In the genomic region with DNA sequence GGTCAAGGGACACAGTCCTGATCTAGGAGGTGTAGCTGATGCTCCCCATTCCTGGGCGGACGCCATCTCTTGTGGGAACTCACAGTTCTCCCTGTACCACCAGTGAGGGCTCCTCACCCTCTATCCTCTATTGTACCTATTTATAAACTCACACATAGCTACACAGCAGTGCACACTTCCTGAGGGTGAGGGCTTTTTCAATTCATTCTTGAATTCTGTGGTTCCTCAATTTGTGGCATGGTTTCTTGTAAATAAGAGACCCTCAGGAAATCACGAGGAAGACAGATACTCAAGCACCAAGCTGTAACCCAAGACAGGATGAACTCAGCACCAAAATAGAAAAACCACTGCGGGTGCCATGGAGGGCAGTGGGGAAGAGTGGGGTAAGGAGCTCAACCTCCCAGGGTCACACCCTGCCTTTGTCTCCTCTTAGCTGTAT, we compare ENCODE assay signal across 18 cellular contexts.
DNase-seq lines count a peak whose midpoint lies in the region; ATAC-seq and TF ChIP-seq lines count a peak whose summit lies in the region.
"Had no signal": no experiment of that assay in that cellular context is flagged by ENCODE, and none has a peak within 500 bp of the region (broad histone marks: within the 10 kb centered on the region; RNA-seq: fewer than 3 reads in every experiment).

No MANE protein-coding gene starts in this region.

- H3K9me3 ChIP-seq in tibial nerve (no peaks in the 10 kb centered on the region), Peyer's patch (peaks cover 0 to 6% (median 0%) of the 10 kb centered on the region in 4 donors)
- H3K9me3 ChIP-seq: left lung, SJSA1, thoracic aorta had no signal

- no peaks in the 10 kb centered on the region for H3K27me3 ChIP-seq in layer of hippocampus (ENCODE audit: control insufficient read depth, insufficient read depth, low read length)
- no peaks in the 10 kb centered on the region for H3K27me3 ChIP-seq in tibial nerve
- H3K27me3 ChIP-seq in Peyer's patch, result no peaks in the 10 kb centered on the region
- H3K27me3 ChIP-seq: SJSA1 had no signal

- H3K4me3 Mint-ChIP-seq in stimulated activated naive CD8-positive, alpha-beta T cell treated with anti-CD3 and anti-CD28 coated beads, Interleukin-15, amount 100 ng/mL, for 72 hours, result no peak overlapping the region
- H3K4me3 Mint-ChIP-seq: activated T-cell treated with anti-CD3 and anti-CD28 coated beads, Interleukin-2, amount 50 U/mL, for 24 hours; CD4-positive, alpha-beta memory T cell; T-helper 17 cell had no signal

- no peak for TF ChIP-seq CTCF in tibial nerve (IDR thresholded peaks at IDR 0.05)
- TF ChIP-seq CTCF in Peyer's patch (IDR thresholded peaks at IDR 0.05), result no peak

- H3K4me1 Mint-ChIP-seq in stimulated activated naive CD8-positive, alpha-beta T cell treated with anti-CD3 and anti-CD28 coated beads, Interleukin-15, amount 100 ng/mL, for 72 hours, result peaks cover 28% of the 10 kb centered on the region
- H3K4me1 Mint-ChIP-seq: T-helper 17 cell had no signal

- ATAC-seq in stimulated activated naive CD8-positive, alpha-beta T cell treated with anti-CD3 and anti-CD28 coated beads, Interleukin-15, amount 100 ng/mL, for 72 hours, result peak; percentile 68
- ATAC-seq in stimulated activated naive CD8-positive, alpha-beta T cell treated with anti-CD3 and anti-CD28 coated beads, Interleukin-15, Interleukin-2, amounts not matched to agents 100 U/mL and 50 U/mL, for 24 hours, result no peak
- ATAC-seq in HG03196 (IDR thresholded peaks at IDR 0.05; ENCODE audit: unreplicated experiment) (no peak), HG02938 (IDR thresholded peaks at IDR 0.05; ENCODE audit: unreplicated experiment) (no peak)
- ATAC-seq: T-helper 17 cell had no signal

- H3K4me1 ChIP-seq in tibial nerve (no peaks in the 10 kb centered on the region), Peyer's patch (no peaks in the 10 kb centered on the region)
- H3K4me1 ChIP-seq: left lung had no signal

- H3K27ac ChIP-seq in cingulate gyrus (ENCODE audit: low read depth, low read length), result peak overlapping the region; percentile 67
- peak overlapping the region; percentile 81 for H3K27ac ChIP-seq in layer of hippocampus (ENCODE audit: low read depth, low read length)
- no peak overlapping the region for H3K27ac ChIP-seq in tibial nerve
- no peak overlapping the region for H3K27ac ChIP-seq in Peyer's patch
- H3K27ac ChIP-seq: KMS-11, left lung, SJSA1, thoracic aorta had no signal

- no peak for DNase-seq in stimulated activated naive CD8-positive, alpha-beta T cell treated with anti-CD3 and anti-CD28 coated beads, Interleukin-15, amount 100 ng/mL, for 72 hours
- no peak for DNase-seq in stimulated activated naive CD8-positive, alpha-beta T cell treated with anti-CD3 and anti-CD28 coated beads, Interleukin-15, Interleukin-2, amounts not matched to agents 100 U/mL and 50 U/mL, for 24 hours
- DNase-seq in tibial nerve (ENCODE audit: low spot score in 2 of 2) (no peak), Peyer's patch (no peak)
- DNase-seq: activated CD4-positive, alpha-beta T cell treated with anti-CD3 and anti-CD28 coated beads, Interleukin-2, amount 50 U/mL, for 4 hours; activated naive CD4-positive, alpha-beta T cell treated with Interleukin-2 at 50 U/mL for 16 hours; activated T-cell treated with anti-CD3 and anti-CD28 coated beads, Interleukin-2, amount 50 U/mL, for 24 hours; CD4-positive, alpha-beta memory T cell; DMS53; left lung; T-helper 17 cell had no signal

- H3K36me3 ChIP-seq in tibial nerve, result no peaks in the 10 kb centered on the region
- H3K36me3 ChIP-seq in Peyer's patch, result no peaks in the 10 kb centered on the region
- H3K36me3 ChIP-seq: left lung, SJSA1, thoracic aorta had no signal

- peak overlapping the region in 1 of 2 donors; percentile 10 for H3K27ac Mint-ChIP-seq in stimulated activated naive CD8-positive, alpha-beta T cell treated with anti-CD3 and anti-CD28 coated beads, Interleukin-15, amount 100 ng/mL, for 72 hours
- H3K27ac Mint-ChIP-seq: activated T-cell treated with anti-CD3 and anti-CD28 coated beads, Interleukin-2, amount 50 U/mL, for 24 hours; CD4-positive, alpha-beta memory T cell; T-helper 17 cell had no signal

- 73 to 74% methylated on average over 4 of the region's 4 CpGs for WGBS in tibial nerve, 2 donors

- no peak for TF ChIP-seq EP300 in tibial nerve (IDR thresholded peaks at IDR 0.05)

- peaks cover 53% of the 10 kb centered on the region for H3K27me3 Mint-ChIP-seq in stimulated activated naive CD8-positive, alpha-beta T cell treated with anti-CD3 and anti-CD28 coated beads, Interleukin-15, amount 100 ng/mL, for 72 hours

- no peak for TF ChIP-seq POLR2A in tibial nerve (IDR thresholded peaks at IDR 0.05)
- no peak for TF ChIP-seq POLR2A in Peyer's patch (IDR thresholded peaks at IDR 0.05)

- no peak overlapping the region for H3K4me3 ChIP-seq in tibial nerve
- no peak overlapping the region for H3K4me3 ChIP-seq in Peyer's patch
- H3K4me3 ChIP-seq: left lung, SJSA1, thoracic aorta had no signal

- H3K9me3 Mint-ChIP-seq in stimulated activated naive CD8-positive, alpha-beta T cell treated with anti-CD3 and anti-CD28 coated beads, Interleukin-15, amount 100 ng/mL, for 72 hours, result peaks cover 9 to 13% of the 10 kb centered on the region in 2 donors
- H3K9me3 Mint-ChIP-seq: activated T-cell treated with anti-CD3 and anti-CD28 coated beads, Interleukin-2, amount 50 U/mL, for 24 hours had no signal

Comparison
In these comparisons a context has a peak if more than half of its experiments do, and no peak if none do; other contexts are left out.
1. H3K27ac ChIP-seq: peak in cingulate gyrus (single experiment) and layer of hippocampus (single experiment); none in tibial nerve (0 of 4) and Peyer's patch (0 of 4).